ENCODE assay signal across 17 cellular contexts in genomic region chr1:41151846-41152245, GRCh38.
DNase-seq lines count a peak whose midpoint lies in the region; ATAC-seq and TF ChIP-seq lines count a peak whose summit lies in the region.
"Had no signal": no experiment of that assay in that cellular context is flagged by ENCODE, and none has a peak within 500 bp of the region (broad histone marks: within the 10 kb centered on the region; RNA-seq: fewer than 3 reads in every experiment).

No MANE protein-coding gene starts in this region.

- H3K27me3 ChIP-seq in esophagus muscularis mucosa, result no peaks in the 10 kb centered on the region
- no peaks in the 10 kb centered on the region for H3K27me3 ChIP-seq in transverse colon

- TF ChIP-seq POLR2A in esophagus muscularis mucosa (IDR thresholded peaks at IDR 0.05; ENCODE audit: low read depth) (no peak), transverse colon (IDR thresholded peaks at IDR 0.05) (no peak)

- 55% methylated on average over 4 of the region's 4 CpGs for WGBS in esophagus muscularis mucosa
- WGBS in transverse colon (ENCODE audit: low coverage in 1 of 2), 2 donors, result 82 to 94% methylated on average over 4 of the region's 4 CpGs

- TF ChIP-seq EP300 in esophagus muscularis mucosa (IDR thresholded peaks at IDR 0.05), result no peak
- no peak for TF ChIP-seq EP300 in transverse colon (IDR thresholded peaks at IDR 0.05; ENCODE audit: low read depth)

- TF ChIP-seq CTCF in VCaP (conservative IDR thresholded peaks at IDR 0.05) (no peak), esophagus muscularis mucosa (IDR thresholded peaks at IDR 0.05) (no peak), nephron (IDR thresholded peaks at IDR 0.05; ENCODE audit: unreplicated experiment in 3 of 3) (no peak), transverse colon (IDR thresholded peaks at IDR 0.05) (no peak)

- H3K36me3 ChIP-seq in esophagus muscularis mucosa (peaks cover 0 to 17% (median 3%) of the 10 kb centered on the region in 4 donors), transverse colon (no peaks in the 10 kb centered on the region)

- in situ Hi-C loops in transverse colon (cut with MboI; ENCODE audit: low pct_ligation_motif_present in 1 of 4, low pct_unique_long_range_greater_than_20kb in 1 of 4, low sequenced_read_pairs in 3 of 4), result no loop called here

- no peaks in the 10 kb centered on the region for H3K27me3 Mint-ChIP-seq in nephron (ENCODE audit: low read depth)
- H3K27me3 Mint-ChIP-seq: brain, memory B cell had no signal

- peaks cover 20 to 55% (median 37%) of the 10 kb centered on the region in 4 donors for H3K4me1 ChIP-seq in esophagus muscularis mucosa
- H3K4me1 ChIP-seq in transverse colon, result peaks cover 9 to 40% (median 32%) of the 10 kb centered on the region in 4 donors

- no peak overlapping the region for H3K4me3 Mint-ChIP-seq in nephron
- H3K4me3 Mint-ChIP-seq: brain, H9, memory B cell had no signal

- H3K9me3 Mint-ChIP-seq in nephron, result peaks cover 5% of the 10 kb centered on the region
- H3K9me3 Mint-ChIP-seq: activated T-helper 2 cell treated with anti-CD3 and anti-CD28 coated beads, Interferon-gamma antibody, Interleukin-2, Interleukin-4, amounts not matched to agents 10 μg/mL and 5 μg/mL and 100 μg/mL, durations not matched to agents 14 hours and 24 hours and 36 hours; memory B cell had no signal

- no peak overlapping the region for H3K4me3 ChIP-seq in esophagus muscularis mucosa
- H3K4me3 ChIP-seq in transverse colon, result no peak overlapping the region

- H3K27ac Mint-ChIP-seq in nephron, result peak overlapping the region; percentile 84 to 90 (median 86)
- H3K27ac Mint-ChIP-seq: activated T-helper 2 cell treated with anti-CD3 and anti-CD28 coated beads, Interferon-gamma antibody, Interleukin-2, Interleukin-4, amounts not matched to agents 10 μg/mL and 5 μg/mL and 100 μg/mL, durations not matched to agents 14 hours and 24 hours and 36 hours; memory B cell had no signal

- ATAC-seq in GM21717 (IDR thresholded peaks at IDR 0.05; ENCODE audit: unreplicated experiment), result no peak

- H3K9me3 ChIP-seq in esophagus muscularis mucosa (no peaks in the 10 kb centered on the region), transverse colon (no peaks in the 10 kb centered on the region)

- intact Hi-C loops in esophagus muscularis mucosa (cut with DNase I), result loop anchor here (5.0 kb wide), 1 partner anchor 40 kb away; no protein-coding TSS in a partner anchor
- intact Hi-C loops in transverse colon (cut with DNase I; ENCODE audit: low total_unique reads), result no loop called here

- H3K27ac ChIP-seq in VCaP (peak overlapping the region; percentile 28; the same call in 1 of the 2 replicates), esophagus muscularis mucosa (replicated peaks in 1 of 4) (peak overlapping the region; percentile 72 to 87 (median 80)), transverse colon (peak overlapping the region; percentile 69 to 77 (median 74))

- peaks cover 20% of the 10 kb centered on the region for H3K4me1 Mint-ChIP-seq in nephron
- H3K4me1 Mint-ChIP-seq: brain, memory B cell had no signal

- DNase-seq in esophagus muscularis mucosa (ENCODE audit: extremely low spot score) (no peak), transverse colon (no peak), OCI-M1 (lab: John Stamatoyannopoulos, UW) (no peak), NCI-H510A treated with DMSO at 0.1 percent for 48 hours (lab: John Stamatoyannopoulos, UW) (no peak)
- DNase-seq: activated CD4-positive, alpha-beta T cell treated with anti-CD3 and anti-CD28 coated beads, Interleukin-2, amount 50 U/mL, for 48 hours; COR-L47; H9; NCI-H1930; NCI-H526 treated with DMSO at 0.1 percent for 48 hours; SHP77; stimulated activated CD4-positive, alpha-beta T cell treated with anti-CD3 and anti-CD28 coated beads, Interleukin-2, amount 100 ng/mL, for 48 hours had no signal

- peaks cover 40% of the 10 kb centered on the region for H3K36me3 Mint-ChIP-seq in nephron (ENCODE audit: low read depth)

Comparison
In these comparisons a context has a peak if more than half of its experiments do, and no peak if none do; other contexts are left out.
1. H3K27ac ChIP-seq: peak in every context shown above with its lines; median percentile 80 in esophagus muscularis mucosa; 74 in transverse colon; 28 in VCaP.